Comparison of ENCODE assay signal across 1 cellular context in genomic region chr12:12356886-12357696, GRCh38.
TF ChIP-seq lines count a peak whose summit lies in the region.

BORCS5 (plus strand) TSS chr12:12357078; CDS start chr12:12357452, 374 bp downstream.

TF ChIP-seq in K562, 482 proteins besides CTCF, POLR2A, EP300 and RAD21 (continued from another document and continues in another):
- peak in 1 of 2 experiments; percentile 68; a peak in 2 of 4 replicates for TF ChIP-seq ZNF639 (CRISPR knock-in tag; conservative IDR thresholded peaks at IDR 0.05 in 1 of 2, IDR thresholded peaks at IDR 0.05 in 1 of 2)
- no peak for TF ChIP-seq AFF4 (CRISPR knock-in tag; IDR thresholded peaks at IDR 0.05)
- no peak for TF ChIP-seq HNRNPH1 (optimal IDR thresholded peaks at IDR 0.05; ENCODE audit: low read depth, low read length)
- peak; percentile 72 for TF ChIP-seq KDM5B (IDR thresholded peaks at IDR 0.05; ENCODE audit: insufficient replicate concordance, low read depth, low read length)
- TF ChIP-seq TCFL5 (CRISPR knock-in tag; conservative IDR thresholded peaks at IDR 0.05): no peak
- no peak for TF ChIP-seq ZNF143 (CRISPR knock-in tag; IDR thresholded peaks at IDR 0.05)
- no peak for TF ChIP-seq ZNF696 (CRISPR knock-in tag; conservative IDR thresholded peaks at IDR 0.05)
- TF ChIP-seq TCF7L2 (IDR thresholded peaks at IDR 0.05; ENCODE audit: low read depth, low read length): no peak
- no peak for TF ChIP-seq NFYB (IDR thresholded peaks at IDR 0.05; ENCODE audit: extremely low read depth, insufficient read length)
- 0 out of 2 replicates have a peak, but pooled peaks have one; percentile 43 for TF ChIP-seq L3MBTL2 (IDR thresholded peaks at IDR 0.05)
- TF ChIP-seq CREB1 (IDR thresholded peaks at IDR 0.05): no peak
- no peak for TF ChIP-seq CREB1 (CRISPR knock-in tag; IDR thresholded peaks at IDR 0.05)
- no peak for TF ChIP-seq ZNF398 (CRISPR knock-in tag; IDR thresholded peaks at IDR 0.05)
- TF ChIP-seq ARID3A (IDR thresholded peaks at IDR 0.05; ENCODE audit: borderline replicate concordance, low read depth, low read length): no peak
- TF ChIP-seq NFE2L1 (tag; IDR thresholded peaks at IDR 0.05; ENCODE audit: borderline replicate concordance, low read depth): no peak
- no peak for TF ChIP-seq ZNF280B (CRISPR knock-in tag; IDR thresholded peaks at IDR 0.05)
- TF ChIP-seq ZNF699 (CRISPR knock-in tag; IDR thresholded peaks at IDR 0.05; ENCODE audit: insufficient replicate concordance): no peak
- no peak for TF ChIP-seq ZNF311 (CRISPR knock-in tag; IDR thresholded peaks at IDR 0.05)
- TF ChIP-seq EHMT2 (IDR thresholded peaks at IDR 0.05): no peak
- no peak for TF ChIP-seq SETDB1 (IDR thresholded peaks at IDR 0.05; ENCODE audit: low read length)
- peak; percentile 64; the same call in 1 of the 2 replicates for TF ChIP-seq FOXP1 (CRISPR knock-in tag; IDR thresholded peaks at IDR 0.05)
- TF ChIP-seq MTA2 (IDR thresholded peaks at IDR 0.05; ENCODE audit: low read depth): no peak
- no peak for TF ChIP-seq ZNF592 (IDR thresholded peaks at IDR 0.05)
- TF ChIP-seq ZNF77 (CRISPR knock-in tag; IDR thresholded peaks at IDR 0.05): no peak
- peak; percentile 72 to 77 for TF ChIP-seq NRF1 (conservative IDR thresholded peaks at IDR 0.05 in 1 of 2, IDR thresholded peaks at IDR 0.05 in 1 of 2)
- TF ChIP-seq JUNB (CRISPR knock-in tag; conservative IDR thresholded peaks at IDR 0.05): no peak
- no peak for TF ChIP-seq ZNF23 (CRISPR knock-in tag; IDR thresholded peaks at IDR 0.05)
- no peak for TF ChIP-seq ZFP1 (CRISPR knock-in tag; IDR thresholded peaks at IDR 0.05)
- no peak for TF ChIP-seq SMAD3 (CRISPR knock-in tag; conservative IDR thresholded peaks at IDR 0.05)
- TF ChIP-seq ZNF347 (CRISPR knock-in tag; IDR thresholded peaks at IDR 0.05; ENCODE audit: low read depth): no peak
- 0 out of 4 replicates have a peak, but pooled peaks of 1 of the 2 experiments have one; percentile 2 for TF ChIP-seq RCOR1 (IDR thresholded peaks at IDR 0.05; ENCODE audit: borderline replicate concordance in 1 of 2, low read depth in 2 of 2, low read length in 2 of 2)
- TF ChIP-seq ZNF175 (CRISPR knock-in tag; IDR thresholded peaks at IDR 0.05; ENCODE audit: low read depth): no peak
- no peak; a peak in 2 of 4 replicates for TF ChIP-seq HDAC1 (IDR thresholded peaks at IDR 0.05)
- no peak for TF ChIP-seq GABPB1 (CRISPR knock-in tag; IDR thresholded peaks at IDR 0.05)
- 0 out of 2 replicates have a peak, but pooled peaks have one; percentile 34 for TF ChIP-seq ZBTB12 (CRISPR knock-in tag; IDR thresholded peaks at IDR 0.05)
- TF ChIP-seq RUNX1 (IDR thresholded peaks at IDR 0.05; ENCODE audit: low read depth): no peak
- no peak for TF ChIP-seq SREBF2 (CRISPR knock-in tag; IDR thresholded peaks at IDR 0.05)
- no peak for TF ChIP-seq ATF3 (IDR thresholded peaks at IDR 0.05)
- 0 out of 2 replicates have a peak, but pooled peaks have one; percentile 13 for TF ChIP-seq ATF3 (CRISPR knock-in tag; conservative IDR thresholded peaks at IDR 0.05)
- no peak for TF ChIP-seq COPS2 (conservative IDR thresholded peaks at IDR 0.05)
- TF ChIP-seq HNRNPLL (IDR thresholded peaks at IDR 0.05; ENCODE audit: low read depth, low read length, poor library complexity, severe bottlenecking): peak; percentile 83
- TF ChIP-seq SNAPC5 (CRISPR knock-in tag; IDR thresholded peaks at IDR 0.05): no peak
- no peak for TF ChIP-seq GTF2B (IDR thresholded peaks at IDR 0.05; ENCODE audit: extremely low read depth, insufficient read length)
- peak; percentile 45 for TF ChIP-seq JUND (IDR thresholded peaks at IDR 0.05; ENCODE audit: borderline replicate concordance, low read depth, low read length)
- TF ChIP-seq JUND (tag; IDR thresholded peaks at IDR 0.05; ENCODE audit: borderline replicate concordance, low read depth, low read length): no peak
- peak; percentile 77 for TF ChIP-seq CREM (IDR thresholded peaks at IDR 0.05; ENCODE audit: low read depth)
- peak; percentile 76 to 89; a peak in 3 of 4 replicates for TF ChIP-seq MAZ (CRISPR knock-in tag; conservative IDR thresholded peaks at IDR 0.05 in 1 of 2, IDR thresholded peaks at IDR 0.05 in 1 of 2)
- no peak for TF ChIP-seq NFATC3 (IDR thresholded peaks at IDR 0.05)
